Comparison of ENCODE assay signal across 7 cellular contexts in genomic region chr4:184595430-184595829, GRCh38.
"Had no signal": no experiment of that assay in that cellular context is flagged by ENCODE, and none has a peak within 500 bp of the region (broad histone marks: within the 10 kb centered on the region; RNA-seq: fewer than 3 reads in every experiment).

No MANE protein-coding gene starts in this region.

- H3K27ac ChIP-seq: HL-60 had no signal

- H3K4me2 ChIP-seq: GM23338 had no signal

- DNase-seq: H9, HCEC 1CT, KG1 had no signal

- ATAC-seq: GM23338 had no signal

- H3K4me3 ChIP-seq: GM23338 had no signal

- FAIRE-seq: H1, H54 had no signal
